Comparison of ENCODE assay signal across 33 cellular contexts in genomic region chr3:8932507-8932906, GRCh38.
"Had no signal": no experiment of that assay in that cellular context is flagged by ENCODE, and none has a peak within 500 bp of the region (broad histone marks: within the 10 kb centered on the region; RNA-seq: fewer than 3 reads in every experiment).

No MANE protein-coding gene starts in this region.

- H3K27me3 ChIP-seq: ascending aorta, breast epithelium, cardiac muscle cell, colonic mucosa, dorsolateral prefrontal cortex, esophagus muscularis mucosa, gastroesophageal sphincter, heart right ventricle had no signal

- DNase-seq: activated B cell treated with CpG ODN at 0.5 μM for 24 hours; activated CD4-positive, alpha-beta memory T cell treated with anti-CD3 and anti-CD28 coated beads for 36 hours; activated CD4-positive, alpha-beta T cell treated with anti-CD3 and anti-CD28 coated beads for 36 hours; activated CD4-positive, alpha-beta T cell treated with anti-CD3 and anti-CD28 coated beads, Interleukin-2, amount 10 ng/mL, durations not matched to agents 24 days and 14 days; activated CD4-positive, CD25-positive, alpha-beta regulatory T cell treated with anti-CD3 and anti-CD28 coated beads, Interleukin-2, amount 50 U/mL, for 72 hours; activated CD8-positive, alpha-beta memory T cell treated with anti-CD3 and anti-CD28 coated beads, Interleukin-2, amount 50 U/mL, for 48 hours; activated CD8-positive, alpha-beta T cell treated with anti-CD3 and anti-CD28 coated beads, Interleukin-2, amount 10 ng/mL, durations not matched to agents 7 days and 5 days; activated gamma-delta T cell; activated naive CD4-positive, alpha-beta T cell; activated naive CD4-positive, alpha-beta T cell treated with anti-CD3 and anti-CD28 coated beads, Interleukin-2, amount 10 ng/mL, durations not matched to agents 7 days and 5 days; activated naive CD8-positive, alpha-beta T cell treated with anti-CD3 and anti-CD28 coated beads, Interleukin-2, amount 10 ng/mL, durations not matched to agents 7 days and 5 days; activated T-cell treated with anti-CD3 and anti-CD28 coated beads for 4 hours; activated T-cell treated with anti-CD3 and anti-CD28 coated beads, Interleukin-2, amount 50 U/mL, for 24 hours; activated T-cell treated with anti-CD3 and anti-CD28 coated beads, Interleukin-2, amount 50 U/mL, for 72 hours; central memory CD4-positive, alpha-beta T cell; cerebellar nuclear complex; colonic mucosa; dorsolateral prefrontal cortex; effector memory CD4-positive, alpha-beta T cell; endodermal cell; erythroblast; foreskin melanocyte; heart right ventricle; T-helper 1 cell; T-helper 17 cell; T1000; WERI-Rb-1 had no signal

- H3K4me3 ChIP-seq: ascending aorta, breast epithelium, cardiac muscle cell, colonic mucosa, esophagus muscularis mucosa, gastroesophageal sphincter, heart right ventricle had no signal

- H3K4me1 ChIP-seq: ascending aorta, breast epithelium, colonic mucosa, gastroesophageal sphincter had no signal

- H3K9me3 ChIP-seq: ascending aorta, breast epithelium, colonic mucosa, esophagus muscularis mucosa, gastroesophageal sphincter, heart right ventricle had no signal

- H3K36me3 ChIP-seq: ascending aorta, breast epithelium, cardiac muscle cell, colonic mucosa had no signal

- ATAC-seq: activated CD4-positive, alpha-beta T cell treated with anti-CD3 and anti-CD28 coated beads for 36 hours; activated CD8-positive, alpha-beta T cell treated with anti-CD3 and anti-CD28 coated beads, Interleukin-2, amount 10 ng/mL, durations not matched to agents 7 days and 5 days; activated naive CD4-positive, alpha-beta T cell treated with anti-CD3 and anti-CD28 coated beads, Interleukin-2, amount 50 U/mL, for 72 hours; activated T-cell treated with anti-CD3 and anti-CD28 coated beads, Interleukin-2, amount 50 U/mL, for 72 hours; gastroesophageal sphincter; heart right ventricle; T-helper 17 cell had no signal
